In the genomic region with DNA sequence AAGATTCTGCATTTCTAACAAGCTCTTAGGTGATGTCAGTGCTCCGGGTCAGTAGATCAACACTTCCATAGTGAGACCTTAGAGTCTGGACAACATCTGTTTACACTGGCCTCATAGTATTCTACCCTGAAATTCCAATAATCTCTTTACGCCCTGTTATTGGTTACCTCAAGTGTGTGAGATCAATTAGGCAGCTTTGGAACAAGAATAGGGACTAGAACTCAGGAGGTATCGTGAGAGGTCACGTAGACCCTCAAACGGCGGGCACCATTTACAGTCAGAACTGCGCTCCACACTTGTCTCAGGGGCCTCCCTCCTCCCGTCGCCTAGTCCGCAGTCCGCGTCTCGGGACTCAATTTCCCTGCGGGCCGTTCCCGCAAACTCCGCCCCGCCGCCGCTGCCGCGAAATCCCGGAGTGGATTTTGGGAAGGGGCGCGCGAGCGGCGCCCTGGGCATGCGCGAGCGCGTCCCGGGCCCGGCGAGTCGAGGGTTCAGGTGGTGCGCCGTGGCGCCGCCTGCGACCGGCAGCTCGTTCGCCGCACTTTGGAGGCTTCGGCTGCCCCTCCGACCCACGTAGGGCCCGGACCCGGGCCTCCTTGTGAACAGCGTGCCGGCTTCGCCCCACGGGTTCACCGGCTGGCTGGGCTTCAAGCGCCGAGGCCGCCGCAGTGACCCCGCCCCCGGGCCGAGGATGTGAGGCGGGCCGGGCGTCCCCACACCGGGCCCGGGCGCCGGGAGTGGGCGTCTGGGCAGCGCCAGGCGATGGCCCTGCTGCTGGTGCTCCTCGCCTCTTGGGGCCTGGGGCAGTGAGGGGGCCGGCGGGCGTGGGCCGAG, we compare ENCODE assay signal across 8 cellular contexts. TPM values are rescaled to one million over a fixed set of nuclear protein-coding genes. Genes with fewer than 3 reads are reported as not detected.
DNase-seq lines count a peak whose midpoint lies in the region; ATAC-seq and TF ChIP-seq lines count a peak whose summit lies in the region.

TSS of gene PLEKHA8 (plus strand) at position 498 of the 834 bp plus-strand sequence. CDS start 351 bp downstream, outside the sequence.

- H3K27me3 ChIP-seq in heart left ventricle: no peaks in the 10 kb centered on the region

- H3K27ac ChIP-seq in adipose tissue (ENCODE audit: low read depth, low read length) (peak within 1 kb of the TSS; percentile 7), heart left ventricle (peak within 1 kb of the TSS; percentile 39 to 97 (median 90))

- TF ChIP-seq CTCF in GM12864 (IDR thresholded peaks at IDR 0.05; ENCODE audit: low read depth, low read length, missing control alignments) (no peak), heart left ventricle (IDR thresholded peaks at IDR 0.05) (peak in 1 of 12 donors; percentile 11), type B pancreatic cell (conservative IDR thresholded peaks at IDR 0.05) (no peak)

- no peaks in the 10 kb centered on the region for H3K36me3 ChIP-seq in heart left ventricle

- DNase-seq in GM12864 (ENCODE audit: low read depth): peak; percentile 73
- DNase-seq in NCI-H1048 (lab: John Stamatoyannopoulos, UW): peak; percentile 80
- DNase-seq in T follicular helper cell (ENCODE audit: low read depth): peak; percentile 81
- DNase-seq in heart left ventricle: peak; percentile 89 to 96 (median 92)
- DNase-seq in posterior cingulate gyrus: peak; percentile 83 to 98 (median 87)
- DNase-seq in type B pancreatic cell (ENCODE audit: extremely low spot score, unreplicated experiment): peak; percentile 96

- H3K4me3 ChIP-seq in GM12864 (ENCODE audit: low read depth, low read length) (peak within 1 kb of the TSS; percentile 93), heart left ventricle (peak within 1 kb of the TSS; percentile 62 to 98 (median 88))

- peak; percentile 49 for ATAC-seq in HG02588 (IDR thresholded peaks at IDR 0.05; ENCODE audit: unreplicated experiment)
- peak; percentile 63 to 86 (median 80) for ATAC-seq in heart left ventricle

- H3K27ac Mint-ChIP-seq in type B pancreatic cell: peak within 1 kb of the TSS; percentile 93

- peaks cover 42% of the 10 kb centered on the region for H3K4me1 Mint-ChIP-seq in type B pancreatic cell (ENCODE audit: unreplicated experiment)

- H3K4me3 Mint-ChIP-seq in type B pancreatic cell: peak within 1 kb of the TSS; percentile 95

- no peaks in the 10 kb centered on the region for H3K27me3 Mint-ChIP-seq in type B pancreatic cell

- H3K4me1 ChIP-seq in heart left ventricle: peaks cover 0 to 56% (median 33%) of the 10 kb centered on the region in 12 donors

- no peaks in the 10 kb centered on the region for H3K9me3 Mint-ChIP-seq in type B pancreatic cell

- TF ChIP-seq POLR2A in heart left ventricle (IDR thresholded peaks at IDR 0.05): peak in 1 of 2 donors; percentile 64

- peaks cover 9% of the 10 kb centered on the region for H3K36me3 Mint-ChIP-seq in type B pancreatic cell

- 0 to 1% (median 0%) methylated on average over 57 to 77 of the region's 77 CpGs for WGBS in adipose tissue, 3 donors
- WGBS in heart left ventricle, 4 donors: 0% methylated on average over 33 to 77 of the region's 77 CpGs

- intact Hi-C loops in heart left ventricle (cut with DNase I): loop anchor here in 3 of 10 donors (2.0 to 10.0 kb wide), 4 partner anchors 34 to 257 kb away; partner anchors contain the start of genes MTURN (in 1 of the 3), SCRN1 (in 1 of the 3) and ZNRF2 (in 1 of the 3)
- intact Hi-C loops in posterior cingulate gyrus (cut with DNase I): loop anchor here (1.0 to 10.0 kb wide), 3 partner anchors 39 to 104 kb away; partner anchors contain the start of genes MTURN and SCRN1

- H3K9me3 ChIP-seq in heart left ventricle: no peaks in the 10 kb centered on the region

RNA-seq across cellular contexts. Expression of gene PLEKHA8, which starts in this region (rescaled TPM):
- polyA plus RNA-seq in adipose tissue: 1 to 10 TPM; 2.1 to 3.5 (median 3.0) TPM
- total RNA-seq in heart left ventricle: 1 to 10 TPM; 1.9 to 6.8 (median 4.4) TPM
- polyA plus RNA-seq in heart left ventricle: 1 to 10 TPM; 1.5 to 2.8 TPM
- 27.7 and 46.0 TPM in 2 replicates for total RNA-seq in type B pancreatic cell (ENCODE audit: low replicate concordance)

Comparison
In these comparisons a context has a peak if more than half of its experiments do, and no peak if none do; other contexts are left out.
1. Peak in every context shown above with its lines: DNase-seq, ATAC-seq, H3K4me3 ChIP-seq and H3K27ac ChIP-seq.